29 cellular contexts compared by ENCODE assay signal in the genomic region with DNA sequence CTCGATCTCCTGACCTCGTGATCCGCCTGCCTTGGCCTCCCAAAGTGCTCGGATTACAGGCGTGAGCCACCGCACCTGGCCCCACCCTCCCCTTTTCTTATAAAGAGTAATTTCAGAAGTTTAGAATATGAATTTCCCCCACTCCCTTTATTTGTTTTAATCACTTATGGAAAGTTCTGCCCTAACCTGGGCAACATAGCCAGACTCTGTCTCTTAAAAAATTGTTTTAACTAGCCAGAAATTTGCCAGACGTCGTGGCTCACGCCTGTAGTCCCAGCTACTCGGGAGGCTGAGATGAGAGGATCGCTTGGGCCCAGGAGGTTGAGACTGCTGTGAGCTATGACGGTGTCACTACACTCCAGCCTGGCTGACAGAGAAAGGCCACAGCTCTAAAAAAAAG.
"Had no signal": no experiment of that assay in that cellular context is flagged by ENCODE, and none has a peak within 500 bp of the region (broad histone marks: within the 10 kb centered on the region; RNA-seq: fewer than 3 reads in every experiment).

No MANE protein-coding gene starts in this region.

- DNase-seq: colonic mucosa; cortex of kidney; dermis blood vessel endothelial cell; dorsolateral prefrontal cortex; effector CD4-positive, alpha-beta T cell; effector CD8-positive, alpha-beta T cell; effector memory CD4-positive, alpha-beta T cell; effector memory CD8-positive, alpha-beta T cell; endodermal cell; erythroblast; esophagus squamous epithelium; foreskin fibroblast; foreskin keratinocyte; foreskin melanocyte; gastrocnemius medialis; glutamatergic neuron; head of caudate nucleus; heart left ventricle; heart right ventricle had no signal

- H3K27me3 ChIP-seq: colonic mucosa, dorsolateral prefrontal cortex, esophagus muscularis mucosa, esophagus squamous epithelium, foreskin keratinocyte, gastrocnemius medialis, gastroesophageal sphincter, heart left ventricle had no signal

- H3K9me3 ChIP-seq: colonic mucosa, esophagus muscularis mucosa, esophagus squamous epithelium, gastrocnemius medialis, gastroesophageal sphincter, heart left ventricle, heart right ventricle had no signal

- H3K4me3 ChIP-seq: colonic mucosa, coronary artery, dorsolateral prefrontal cortex, esophagus muscularis mucosa, esophagus squamous epithelium, gastrocnemius medialis, gastroesophageal sphincter, heart left ventricle, heart right ventricle had no signal

- FAIRE-seq: colon, endometrium, endothelial cell of umbilical vein, frontal cortex had no signal

- ATAC-seq: effector memory CD8-positive, alpha-beta T cell; esophagus mucosa; foreskin keratinocyte; gastrocnemius medialis; gastroesophageal sphincter; heart left ventricle; heart right ventricle had no signal

- H3K4me3 Mint-ChIP-seq: dendritic cell treated with granulocyte-macrophage colony-stimulating factor and Interleukin-4, amounts not matched to agents 40 ng/mL and 50 ng/mL, for 4 days; effector memory CD8-positive, alpha-beta T cell; endodermal cell had no signal

- H3K9me3 Mint-ChIP-seq: dendritic cell treated with granulocyte-macrophage colony-stimulating factor and Interleukin-4, amounts not matched to agents 40 ng/mL and 50 ng/mL, for 4 days; effector memory CD8-positive, alpha-beta T cell; endodermal cell had no signal

- H3K36me3 ChIP-seq: colonic mucosa, esophagus muscularis mucosa, esophagus squamous epithelium, gastrocnemius medialis, gastroesophageal sphincter, heart left ventricle, heart right ventricle had no signal

- H3K27ac ChIP-seq: colonic mucosa, coronary artery, dorsolateral prefrontal cortex, epithelial cell of prostate, esophagus muscularis mucosa, esophagus squamous epithelium, foreskin keratinocyte, gastrocnemius medialis, gastroesophageal sphincter, heart left ventricle, heart right ventricle had no signal

- H3K4me1 ChIP-seq: colonic mucosa, esophagus muscularis mucosa, esophagus squamous epithelium, foreskin keratinocyte, gastrocnemius medialis, gastroesophageal sphincter, heart left ventricle, heart right ventricle had no signal

- H3K27ac Mint-ChIP-seq: dendritic cell treated with granulocyte-macrophage colony-stimulating factor and Interleukin-4, amounts not matched to agents 40 ng/mL and 50 ng/mL, for 4 days; effector memory CD8-positive, alpha-beta T cell; endodermal cell had no signal
